17 cellular contexts compared by ENCODE assay signal in the genomic region with DNA sequence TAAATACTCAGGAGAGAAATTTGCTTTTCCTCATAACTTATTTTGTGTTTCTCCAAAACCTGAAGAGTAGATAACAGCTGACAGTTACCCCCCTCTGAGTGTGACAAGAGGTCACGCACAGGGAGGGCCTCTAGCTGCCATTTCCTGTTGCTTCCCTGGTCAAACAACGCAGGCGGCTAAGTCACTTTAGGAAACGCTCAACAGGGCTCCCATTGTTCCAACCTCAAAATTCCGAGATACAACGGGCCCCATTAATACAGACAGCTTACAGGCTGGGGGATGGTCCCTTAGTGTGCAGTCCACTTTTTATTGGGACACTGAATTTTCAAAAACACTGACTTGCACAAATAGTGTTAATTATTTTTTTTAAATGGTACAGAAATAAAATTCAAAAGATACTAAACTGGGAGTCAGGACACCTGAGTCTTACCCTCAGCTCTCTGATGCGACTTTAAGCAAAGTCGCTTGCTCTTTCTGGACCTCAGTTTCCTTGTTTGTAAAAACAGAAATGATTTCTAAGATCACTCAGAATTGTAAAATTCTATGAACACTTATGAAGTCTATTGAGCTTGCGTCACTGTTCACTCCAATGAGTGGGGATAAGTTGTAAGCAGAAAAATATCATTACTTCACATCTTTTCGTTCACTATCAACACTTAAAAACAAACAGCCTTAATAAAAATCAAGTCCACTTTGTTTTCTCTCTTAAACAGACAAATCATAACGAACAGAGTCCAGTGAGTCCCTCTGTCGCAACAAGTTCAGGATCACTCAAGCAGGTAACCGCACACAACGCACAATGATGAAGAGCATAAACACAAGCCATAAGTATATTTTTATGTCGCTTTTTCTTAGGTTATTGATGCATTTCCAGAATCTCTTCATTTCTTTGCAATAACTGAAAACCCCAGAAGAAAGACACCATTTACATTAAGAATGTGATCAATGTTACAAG. TPM values are rescaled to one million over a fixed set of nuclear protein-coding genes. Genes with fewer than 3 reads are reported as not detected.
DNase-seq lines count a peak whose midpoint lies in the region; ATAC-seq, FAIRE-seq and TF ChIP-seq lines count a peak whose summit lies in the region.
"Had no signal": no experiment of that assay in that cellular context is flagged by ENCODE, and none has a peak within 500 bp of the region (broad histone marks: within the 10 kb centered on the region; RNA-seq: fewer than 3 reads in every experiment).

No MANE protein-coding gene starts in this region.

- no peaks in the 10 kb centered on the region for H4K20me1 ChIP-seq in OCI-LY7 (ENCODE audit: insufficient read depth, low read length)

- DNase-seq in CD8-positive, alpha-beta memory T cell, result no peak
- DNase-seq in OCI-LY7 (ENCODE audit: low spot score), result no peak
- peak; percentile 32 for DNase-seq in endothelial cell (ENCODE audit: low spot score)
- peak; percentile 93 for DNase-seq in mesendoderm
- no peak for DNase-seq in H54 (ENCODE audit: insufficient read length, low spot score)
- no peak for DNase-seq in SKM-1 treated with dmso at 0.1 percent for 144 hours (lab: John Stamatoyannopoulos, UW; ENCODE audit: unreplicated experiment)
- DNase-seq: DMS79, HFFc6, MG63, NCI-H345 had no signal

- no peak overlapping the region for H3K23ac ChIP-seq in mesendoderm (ENCODE audit: low read length)

- no peak overlapping the region for H4K5ac ChIP-seq in mesendoderm (ENCODE audit: low read length)

- H2BK15ac ChIP-seq in mesendoderm (replicated peaks; ENCODE audit: low read depth), result peak overlapping the region; percentile 96

- H3K4me3 Mint-ChIP-seq in CD8-positive, alpha-beta memory T cell, result no peak overlapping the region
- no peak overlapping the region for H3K4me3 Mint-ChIP-seq in endothelial cell (ENCODE audit: unreplicated experiment)
- H3K4me3 Mint-ChIP-seq: HFFc6, nephron had no signal

- peak overlapping the region; percentile 52 for H2BK5ac ChIP-seq in mesendoderm (ENCODE audit: low read length)

- no peaks in the 10 kb centered on the region for H3K27me3 ChIP-seq in CD8-positive, alpha-beta memory T cell (ENCODE audit: insufficient read depth, low read length, poor library complexity, severe bottlenecking)
- H3K27me3 ChIP-seq in mesendoderm (ENCODE audit: insufficient read depth, low read length, poor library complexity), result no peaks in the 10 kb centered on the region
- H3K27me3 ChIP-seq: MG63 had no signal

- BruUV-seq in OCI-LY7 (replicated peaks; lab: Mats Ljungman, UMichigan), result TSS peak; percentile 46

- no peak for TF ChIP-seq POLR2A in H54 (IDR thresholded peaks at IDR 0.05; ENCODE audit: low read depth, low read length)
- no peak for TF ChIP-seq POLR2A in GM18505 (IDR thresholded peaks at IDR 0.05; ENCODE audit: borderline replicate concordance, extremely low read depth, insufficient read depth, insufficient read length)

- H3K79me1 ChIP-seq in mesendoderm (ENCODE audit: low read length), result no peaks in the 10 kb centered on the region

- H2AFZ ChIP-seq in OCI-LY7 (ENCODE audit: low read length), result no peak overlapping the region

- H2BK120ac ChIP-seq in mesendoderm (ENCODE audit: low read depth, low read length), result no peak overlapping the region

- peak overlapping the region; percentile 64 for H3K18ac ChIP-seq in mesendoderm (ENCODE audit: low read length)

- H3K4me3 ChIP-seq in CD8-positive, alpha-beta memory T cell (ENCODE audit: low read length), result no peak overlapping the region
- H3K4me3 ChIP-seq in OCI-LY7 (ENCODE audit: low read depth, low read length, poor library complexity, severe bottlenecking) (no peak overlapping the region), mesendoderm (ENCODE audit: low read length) (no peak overlapping the region)
- H3K4me3 ChIP-seq: GM12878, MG63 had no signal

- POLR2A ChIA-PET in CD8-positive, alpha-beta memory T cell (lab: Charles Lee), result interaction anchor here (0.6 kb wide), 1 partner anchor 21 kb away, joined by 6 read pairs; no protein-coding TSS in a partner anchor
- POLR2A ChIA-PET in OCI-LY7 (lab: Charles Lee), result interaction anchor here (0.8 to 1.9 kb wide), 2 partner anchors 8 to 14 kb away, joined by 3 to 4 read pairs; no protein-coding TSS in a partner anchor

- H3K27ac ChIP-seq in CD8-positive, alpha-beta memory T cell (ENCODE audit: low read depth, low read length), result peak overlapping the region; percentile 80
- H3K27ac ChIP-seq in OCI-LY7 (ENCODE audit: low read depth, low read length, poor library complexity, severe bottlenecking), result no peak overlapping the region
- H3K27ac ChIP-seq in mesendoderm (ENCODE audit: low read depth, low read length), result peak overlapping the region; percentile 55
- H3K27ac ChIP-seq: RWPE1 had no signal

- no peaks in the 10 kb centered on the region for H3K9me2 ChIP-seq in OCI-LY7 (ENCODE audit: insufficient read depth, low read length)

- H3K27me3 Mint-ChIP-seq in CD8-positive, alpha-beta memory T cell, result no peaks in the 10 kb centered on the region
- H3K27me3 Mint-ChIP-seq in endothelial cell (ENCODE audit: unreplicated experiment), result no peaks in the 10 kb centered on the region

- no peak overlapping the region for H3K9ac ChIP-seq in mesendoderm (ENCODE audit: low read length)

- H3K4me1 ChIP-seq in CD8-positive, alpha-beta memory T cell (ENCODE audit: insufficient read depth, low read length), result no peaks in the 10 kb centered on the region
- peaks cover 6% of the 10 kb centered on the region for H3K4me1 ChIP-seq in OCI-LY7 (ENCODE audit: insufficient read depth, low read length, poor library complexity, severe bottlenecking)
- H3K4me1 ChIP-seq in mesendoderm (ENCODE audit: control insufficient read depth, low read depth, low read length), result peaks cover 4% of the 10 kb centered on the region

- WGBS in mesendoderm (ENCODE audit: extremely low coverage, insufficient coverage, low lambda C conversion rate), result 100% methylated on average over 1 of the region's 15 CpGs

- no peak for FAIRE-seq in H54 (lab: Jason Lieb, UNC)
- FAIRE-seq: GM12878, islet of Langerhans, TTC549 had no signal

- H3K79me2 ChIP-seq in OCI-LY7 (ENCODE audit: insufficient read depth, low read depth, low read length) (no peaks in the 10 kb centered on the region), mesendoderm (ENCODE audit: control insufficient read depth, insufficient read depth, low read length) (no peaks in the 10 kb centered on the region)

- H3K9me3 Mint-ChIP-seq in CD8-positive, alpha-beta memory T cell, result no peaks in the 10 kb centered on the region
- H3K9me3 Mint-ChIP-seq in endothelial cell (ENCODE audit: unreplicated experiment), result no peaks in the 10 kb centered on the region
- H3K9me3 Mint-ChIP-seq: HFFc6, nephron had no signal

- peak overlapping the region; percentile 84 for H4K8ac ChIP-seq in mesendoderm (ENCODE audit: low read depth, low read length)

- no peaks in the 10 kb centered on the region for H3K9me3 ChIP-seq in CD8-positive, alpha-beta memory T cell (ENCODE audit: low read length)
- H3K9me3 ChIP-seq in OCI-LY7 (ENCODE audit: low read length), result no peaks in the 10 kb centered on the region
- H3K9me3 ChIP-seq: MG63 had no signal

- CTCF ChIA-PET in CD8-positive, alpha-beta memory T cell (lab: Charles Lee), result interaction anchor here (0.9 kb wide), 1 partner anchor 15 kb away, joined by 4 read pairs; no protein-coding TSS in a partner anchor
- CTCF ChIA-PET in OCI-LY7 (lab: Charles Lee; ENCODE audit: unreplicated experiment), result no interaction called here

- no peak overlapping the region for H3K4ac ChIP-seq in mesendoderm (ENCODE audit: low read depth, low read length)

- intact Hi-C loops in OCI-LY7 (cut with micrococcal nuclease; ENCODE audit: unreplicated experiment), result no loop called here

- peaks cover 18% of the 10 kb centered on the region for H3K36me3 ChIP-seq in CD8-positive, alpha-beta memory T cell (ENCODE audit: insufficient read depth, low read length)
- H3K36me3 ChIP-seq in OCI-LY7 (ENCODE audit: insufficient read depth, low read length) (peaks cover 37% of the 10 kb centered on the region), mesendoderm (ENCODE audit: control insufficient read depth, insufficient read depth, low read length) (no peaks in the 10 kb centered on the region)

- no peak for TF ChIP-seq CTCF in OCI-LY7 (conservative IDR thresholded peaks at IDR 0.05; ENCODE audit: low read length)
- no peak for TF ChIP-seq CTCF in endothelial cell (IDR thresholded peaks at IDR 0.05; ENCODE audit: unreplicated experiment)

- ATAC-seq in GM18505 (IDR thresholded peaks at IDR 0.05; ENCODE audit: unreplicated experiment) (no peak), GM21360 (IDR thresholded peaks at IDR 0.05; ENCODE audit: unreplicated experiment) (no peak)
- ATAC-seq: GM12878 had no signal

- peaks cover 3 to 59% (median 12%) of the 10 kb centered on the region in 3 donors for H3K36me3 Mint-ChIP-seq in CD8-positive, alpha-beta memory T cell
- peaks cover 9% of the 10 kb centered on the region for H3K36me3 Mint-ChIP-seq in endothelial cell (ENCODE audit: low read depth, unreplicated experiment)

- H3K4me2 ChIP-seq in OCI-LY7 (ENCODE audit: low read length) (no peak overlapping the region), mesendoderm (ENCODE audit: low read length) (no peak overlapping the region)

- H3K4me1 Mint-ChIP-seq in CD8-positive, alpha-beta memory T cell, result no peaks in the 10 kb centered on the region
- peaks cover 13% of the 10 kb centered on the region for H3K4me1 Mint-ChIP-seq in endothelial cell (ENCODE audit: unreplicated experiment)
- H3K4me1 Mint-ChIP-seq: nephron had no signal

- no peak overlapping the region for H3K27ac Mint-ChIP-seq in CD8-positive, alpha-beta memory T cell
- peak overlapping the region; percentile 93 for H3K27ac Mint-ChIP-seq in endothelial cell (ENCODE audit: unreplicated experiment)
- H3K27ac Mint-ChIP-seq: HFFc6 had no signal

- no peak overlapping the region for H2AK5ac ChIP-seq in mesendoderm (ENCODE audit: low read length)

- H3K56ac ChIP-seq in mesendoderm (ENCODE audit: low read length), result no peak overlapping the region

RNA-seq across cellular contexts. Expression of gene LZIC, which starts 13.5 kb away (rescaled TPM):
- total RNA-seq in CD8-positive, alpha-beta memory T cell, result 10 to 100 TPM; 33.2 to 34.0 TPM
- 43.7 TPM for polyA plus RNA-seq in CD8-positive, alpha-beta memory T cell
- 19.1 and 29.3 TPM in 2 replicates for total RNA-seq in OCI-LY7 (2014; rRNA removed; shearing (Covaris generic))
- total RNA-seq in OCI-LY7 (2022), result 28.1 and 31.4 TPM in 2 replicates
- total RNA-seq in endothelial cell (ENCODE audit: unreplicated experiment), result 31.2 TPM
- polyA plus RNA-seq in mesendoderm (2013, experiment 1 of 2), result 16.6 TPM
- 16.6 TPM for polyA plus RNA-seq in mesendoderm (2013, experiment 2 of 2)

RNA-seq across cellular contexts. Expression of gene NMNAT1, which starts 13.6 kb away (rescaled TPM):
- 10 to 100 TPM; 11.3 to 12.1 TPM for total RNA-seq in CD8-positive, alpha-beta memory T cell
- 6.4 TPM for polyA plus RNA-seq in CD8-positive, alpha-beta memory T cell
- total RNA-seq in OCI-LY7 (2014; rRNA removed; shearing (Covaris generic)), result 3.8 and 5.4 TPM in 2 replicates
- total RNA-seq in OCI-LY7 (2022) (6.5 and 7.0 TPM in 2 replicates), endothelial cell (ENCODE audit: unreplicated experiment) (15.9 TPM)
- 2.0 TPM for polyA plus RNA-seq in mesendoderm (2013, experiment 1 of 2)
- 1.5 TPM for polyA plus RNA-seq in mesendoderm (2013, experiment 2 of 2)

RNA-seq across cellular contexts. Expression of gene CTNNBIP1, which starts 19.6 kb away (rescaled TPM):
- 10 to 100 TPM in 1 of 2 experiments, 1 to 10 TPM in 1; 9.1 to 10.7 TPM for total RNA-seq in CD8-positive, alpha-beta memory T cell
- polyA plus RNA-seq in CD8-positive, alpha-beta memory T cell, result 12.9 TPM
- total RNA-seq in OCI-LY7 (2014; rRNA removed; shearing (Covaris generic)), result 9.6 and 14.7 TPM in 2 replicates
- total RNA-seq in OCI-LY7 (2022), result 17.4 and 21.3 TPM in 2 replicates
- total RNA-seq in endothelial cell (ENCODE audit: unreplicated experiment), result 106 TPM
- polyA plus RNA-seq in mesendoderm (2013, experiment 1 of 2), result 23.5 TPM
- 22.6 TPM for polyA plus RNA-seq in mesendoderm (2013, experiment 2 of 2)

Comparison
In these comparisons a context has a peak if more than half of its experiments do, and no peak if none do; other contexts are left out.
1. DNase-seq: peak in endothelial cell (single experiment) and mesendoderm (single experiment); none in CD8-positive, alpha-beta memory T cell (0 of 5), OCI-LY7 (single experiment), H54 (single experiment) and SKM-1 treated with dmso at 0.1 percent for 144 hours (single experiment).